15 cellular contexts compared by ENCODE assay signal in genomic region chr2:49004046-49004626, GRCh38.
DNase-seq lines count a peak whose midpoint lies in the region; ATAC-seq and TF ChIP-seq lines count a peak whose summit lies in the region.
"Had no signal": no experiment of that assay in that cellular context is flagged by ENCODE, and none has a peak within 500 bp of the region (broad histone marks: within the 10 kb centered on the region; RNA-seq: fewer than 3 reads in every experiment).

No MANE protein-coding gene starts in this region.

- H3K4me3 ChIP-seq in ovary (no peak overlapping the region), trophoblast cell (ENCODE audit: low read depth, low read length) (no peak overlapping the region)
- H3K4me3 ChIP-seq: heart left ventricle, lower lobe of right lung had no signal

- no peak overlapping the region for H4K91ac ChIP-seq in trophoblast cell (ENCODE audit: low read depth, low read length)

- no peaks in the 10 kb centered on the region for H3K9me3 ChIP-seq in ovary
- no peaks in the 10 kb centered on the region for H3K9me3 ChIP-seq in trophoblast cell (ENCODE audit: insufficient read depth, low read depth, low read length)
- H3K9me3 ChIP-seq: heart left ventricle, lower lobe of right lung had no signal

- TF ChIP-seq EP300 in ovary (IDR thresholded peaks at IDR 0.05) = no peak

- H3K18ac ChIP-seq in trophoblast cell (ENCODE audit: low read length) = no peak overlapping the region

- no peak overlapping the region for H3K4me2 ChIP-seq in trophoblast cell (ENCODE audit: low read length)
- H3K4me2 ChIP-seq: KMS-11 had no signal

- H3K27ac ChIP-seq in ovary (no peak overlapping the region), trophoblast cell (ENCODE audit: low read depth, low read length) (no peak overlapping the region)
- H3K27ac ChIP-seq: heart left ventricle, KMS-11, lower lobe of right lung had no signal

- no peak overlapping the region for H3K23ac ChIP-seq in trophoblast cell (ENCODE audit: low read length)

- no peak overlapping the region for H4K8ac ChIP-seq in trophoblast cell (ENCODE audit: low read depth, low read length)

- H2AK5ac ChIP-seq in trophoblast cell (ENCODE audit: low read length) = no peak overlapping the region

- no peak overlapping the region for H2AFZ ChIP-seq in trophoblast cell (ENCODE audit: insufficient read depth, low read length, poor library complexity)

- no peak for TF ChIP-seq POLR2A in ovary (IDR thresholded peaks at IDR 0.05)

- H3K36me3 ChIP-seq in ovary (no peaks in the 10 kb centered on the region), trophoblast cell (ENCODE audit: control insufficient read depth in 1 of 2, insufficient read depth in 2 of 2, low read length in 2 of 2) (no peaks in the 10 kb centered on the region)
- H3K36me3 ChIP-seq: heart left ventricle, lower lobe of right lung had no signal

- no peaks in the 10 kb centered on the region for H3K27me3 ChIP-seq in ovary
- H3K27me3 ChIP-seq in trophoblast cell (ENCODE audit: insufficient read depth, low read length) = no peaks in the 10 kb centered on the region
- H3K27me3 ChIP-seq: heart left ventricle had no signal

- no peak overlapping the region for H3K9ac ChIP-seq in trophoblast cell (ENCODE audit: low read length)
- H3K9ac ChIP-seq: KMS-11 had no signal

- WGBS in ovary, 3 donors = 13 to 60% (median 30%) methylated on average over 1 of the region's 1 CpG
- WGBS in trophoblast cell (ENCODE audit: extremely low coverage, insufficient coverage, insufficient read length) = no CpG with 5 or more reads among the region's 1 CpG

- H2BK120ac ChIP-seq in trophoblast cell (ENCODE audit: insufficient read depth, low read length, poor library complexity) = no peak overlapping the region

- H3K79me2 ChIP-seq in trophoblast cell (ENCODE audit: control insufficient read depth, insufficient read depth, low read length, poor library complexity) = no peaks in the 10 kb centered on the region

- no peak for TF ChIP-seq CTCF in ovary (IDR thresholded peaks at IDR 0.05)

- peak; percentile 23 for DNase-seq in OCI-M1 (lab: John Stamatoyannopoulos, UW)
- no peak for DNase-seq in cerebellar nuclear complex (lab: John Stamatoyannopoulos, UW)
- no peak for DNase-seq in ovary
- DNase-seq in NCI-H187 (lab: John Stamatoyannopoulos, UW) = no peak
- no peak for DNase-seq in trophoblast cell
- DNase-seq: activated CD4-positive, alpha-beta memory T cell treated with anti-CD3 and anti-CD28 coated beads for 36 hours; activated naive CD8-positive, alpha-beta T cell treated with anti-CD3 and anti-CD28 coated beads, Interleukin-2, amount 10 ng/mL, durations not matched to agents 7 days and 5 days; heart left ventricle; lower lobe of right lung; NCI-H524; T-cell had no signal

- no peak overlapping the region for H2BK12ac ChIP-seq in trophoblast cell (ENCODE audit: low read length)

- no peak overlapping the region for H3K4ac ChIP-seq in trophoblast cell (ENCODE audit: low read depth, low read length)

- H2BK5ac ChIP-seq in trophoblast cell (ENCODE audit: low read depth, low read length, poor library complexity) = no peak overlapping the region

- intact Hi-C loops in ovary (cut with DNase I) = no loop called here

- no peak overlapping the region for H3K14ac ChIP-seq in trophoblast cell (ENCODE audit: low read length)

- H3K4me1 ChIP-seq in ovary (ENCODE audit: insufficient read depth) = no peaks in the 10 kb centered on the region
- H3K4me1 ChIP-seq in trophoblast cell (ENCODE audit: control insufficient read depth in 1 of 2, insufficient read depth in 2 of 2, low read length in 2 of 2) = no peaks in the 10 kb centered on the region

- ATAC-seq in GM18498 (IDR thresholded peaks at IDR 0.05; ENCODE audit: unreplicated experiment) (peak; percentile 49), GM19395 (IDR thresholded peaks at IDR 0.05; ENCODE audit: unreplicated experiment) (peak; percentile 92), HG03045 (IDR thresholded peaks at IDR 0.05; ENCODE audit: unreplicated experiment) (peak; percentile 61)
- ATAC-seq: heart left ventricle, lower lobe of right lung, T-cell had no signal

- no peaks in the 10 kb centered on the region for H3K79me1 ChIP-seq in trophoblast cell (ENCODE audit: low read length)

- H4K12ac ChIP-seq in trophoblast cell (ENCODE audit: low read depth, low read length) = no peak overlapping the region
